In the genomic region with DNA sequence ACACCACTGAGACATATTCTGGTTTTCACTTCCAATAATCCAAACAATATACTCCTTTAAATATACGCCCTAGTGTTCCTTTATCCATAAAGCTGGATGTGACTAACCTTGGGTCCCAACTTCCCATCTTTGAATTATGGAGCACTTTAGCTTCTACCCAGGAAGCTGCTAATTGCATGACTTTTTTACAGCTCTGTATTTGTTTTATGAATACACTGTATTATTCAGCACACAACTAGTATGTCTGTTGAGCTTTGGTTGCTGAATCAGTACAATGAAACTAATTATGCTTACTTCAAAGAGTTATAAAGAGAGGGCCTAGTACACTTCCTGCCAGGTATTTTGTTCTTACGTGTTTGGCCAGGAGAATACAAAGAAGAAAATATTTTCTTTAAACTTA, we compare ENCODE assay signal across 12 cellular contexts.
DNase-seq lines count a peak whose midpoint lies in the region; ATAC-seq, FAIRE-seq and TF ChIP-seq lines count a peak whose summit lies in the region.
"Had no signal": no experiment of that assay in that cellular context is flagged by ENCODE, and none has a peak within 500 bp of the region (broad histone marks: within the 10 kb centered on the region; RNA-seq: fewer than 3 reads in every experiment).

No MANE protein-coding gene starts in this region.

- H3K27me3 ChIP-seq in IMR-90 (ENCODE audit: control insufficient read depth, insufficient read depth, low read length) (no peaks in the 10 kb centered on the region), K562 (ENCODE audit: control insufficient read depth in 2 of 2, insufficient read depth in 2 of 2, low read length in 2 of 2) (no peaks in the 10 kb centered on the region)

- H3K9me1 ChIP-seq in IMR-90 (ENCODE audit: insufficient read depth, low read length): no peaks in the 10 kb centered on the region
- no peaks in the 10 kb centered on the region for H3K9me1 ChIP-seq in K562 (ENCODE audit: control insufficient read depth, insufficient read depth, low read length)

- no peak overlapping the region for H3K9ac ChIP-seq in IMR-90 (ENCODE audit: low read depth, low read length)
- no peak overlapping the region for H3K9ac ChIP-seq in K562 (ENCODE audit: insufficient read depth in 1 of 2, low read depth in 2 of 2, low read length in 2 of 2)

- no peak overlapping the region for H4K91ac ChIP-seq in IMR-90 (ENCODE audit: insufficient read depth, low read depth, low read length)

- TF ChIP-seq POLR2A in IMR-90 (IDR thresholded peaks at IDR 0.05; ENCODE audit: low read depth, low read length) (no peak), K562 (conservative IDR thresholded peaks at IDR 0.05) (no peak)

- H2BK20ac ChIP-seq in IMR-90 (ENCODE audit: low read depth, low read length): no peak overlapping the region; the same call in 1 of the 2 replicates

- peaks cover 0 to 5% of the 10 kb centered on the region in 2 experiments; a peak in 1 of 4 replicates for H3K79me1 ChIP-seq in IMR-90 (ENCODE audit: low read depth in 1 of 2, low read length in 2 of 2)

- H3K18ac ChIP-seq in IMR-90 (ENCODE audit: low read depth, low read length): no peak overlapping the region

- no peaks in the 10 kb centered on the region for H3K4me1 Mint-ChIP-seq in mesothelial cell of epicardium
- H3K4me1 Mint-ChIP-seq: endodermal cell had no signal

- H3K27ac ChIP-seq in IMR-90 (ENCODE audit: insufficient read depth, low read length) (no peak overlapping the region), K562 (ENCODE audit: extremely low read depth, low read depth, low read length) (peak overlapping the region; percentile 48; the same call in 1 of the 3 replicates)

- H3K4me2 ChIP-seq in IMR-90 (ENCODE audit: low read depth, low read length): no peak overlapping the region
- no peak overlapping the region for H3K4me2 ChIP-seq in K562 (ENCODE audit: insufficient read depth, low read length)

- H2BK5ac ChIP-seq in IMR-90 (ENCODE audit: low read depth, low read length, poor library complexity, severe bottlenecking): peak overlapping the region; percentile 1

- H2BK15ac ChIP-seq in IMR-90 (ENCODE audit: low read depth, low read length): no peak overlapping the region

- no peak overlapping the region for H2AK5ac ChIP-seq in IMR-90 (ENCODE audit: low read depth, low read length)

- no peak for TF ChIP-seq EP300 in K562 (IDR thresholded peaks at IDR 0.05; ENCODE audit: low read length)

- no peaks in the 10 kb centered on the region for H3K79me2 ChIP-seq in K562 (ENCODE audit: control insufficient read depth, insufficient read depth, low read length)

- no peak overlapping the region for H3K56ac ChIP-seq in IMR-90 (ENCODE audit: extremely low read depth, insufficient read depth, low read length)

- TF ChIP-seq RAD21 in IMR-90 (IDR thresholded peaks at IDR 0.05; ENCODE audit: low read length) (no peak), K562 (CRISPR knock-in tag; conservative IDR thresholded peaks at IDR 0.05 in 1 of 2, IDR thresholded peaks at IDR 0.05 in 1 of 2) (no peak)

- no peaks in the 10 kb centered on the region for H3K27me3 Mint-ChIP-seq in mesothelial cell of epicardium (ENCODE audit: low read depth)
- H3K27me3 Mint-ChIP-seq: activated naive CD4-positive, alpha-beta T cell treated with anti-CD3 and anti-CD28 coated beads, Interleukin-2, amount 10 ng/mL, durations not matched to agents 7 days and 5 days; CD8-positive, alpha-beta memory T cell had no signal

- H3K9me3 Mint-ChIP-seq in mesothelial cell of epicardium: peaks cover 12% of the 10 kb centered on the region
- H3K9me3 Mint-ChIP-seq: activated naive CD4-positive, alpha-beta T cell treated with anti-CD3 and anti-CD28 coated beads, Interleukin-2, amount 10 ng/mL, durations not matched to agents 7 days and 5 days had no signal

- dilution Hi-C loops in IMR-90 (cut with HindIII; ENCODE audit: low sequenced_read_pairs, unreplicated experiment): no loop called here

- H3K23ac ChIP-seq in IMR-90 (ENCODE audit: low read depth, low read length): no peak overlapping the region

- H3K9me3 ChIP-seq in IMR-90 (ENCODE audit: control insufficient read depth, insufficient read depth, low read length) (no peaks in the 10 kb centered on the region), K562 (replicated peaks; ENCODE audit: control insufficient read depth, insufficient read depth, low read depth, low read length) (no peaks in the 10 kb centered on the region)

- CTCF ChIA-PET in IMR-90 (lab: Yijun Ruan, JAX) (interaction anchor here (0.8 to 1.2 kb wide), 2 partner anchors 8 to 21 kb away, joined by 3 read pairs; no protein-coding TSS in a partner anchor), K562 (lab: Yijun Ruan, JAX; ENCODE audit: low intra/inter-chr PET ratio) (no interaction called here)

- peak; percentile 11 for FAIRE-seq in K562 (lab: Jason Lieb, UNC)

- POLR2A ChIA-PET in IMR-90 (lab: Charles Lee; ENCODE audit: unreplicated experiment) (no interaction called here), K562 (lab: Yijun Ruan, JAX) (interaction anchor here (1.3 kb wide), 1 partner anchor 21 kb away, joined by 3 read pairs; no protein-coding TSS in a partner anchor)

- H2AFZ ChIP-seq in IMR-90 (replicated peaks; ENCODE audit: low read length, poor library complexity) (no peak overlapping the region), K562 (ENCODE audit: low read depth, low read length) (no peak overlapping the region)

- TF ChIP-seq CTCF in IMR-90 (conservative IDR thresholded peaks at IDR 0.05; ENCODE audit: low read depth, low read length): no peak
- no peak for TF ChIP-seq CTCF in K562 (IDR thresholded peaks at IDR 0.05 in 2 of 3, conservative IDR thresholded peaks at IDR 0.05 in 1 of 3; ENCODE audit: insufficient read depth in 2 of 3, low read depth in 1 of 3, low read length in 3 of 3)
- TF ChIP-seq CTCF in mesothelial cell of epicardium (IDR thresholded peaks at IDR 0.05; ENCODE audit: unreplicated experiment): no peak

- ATAC-seq in IMR-90 (ENCODE audit: low read depth) (no peak), K562 (peak; percentile 17; the same call in 2 of the 3 replicates), HG03139 (IDR thresholded peaks at IDR 0.05; ENCODE audit: unreplicated experiment) (no peak)

- H3K4me3 Mint-ChIP-seq in mesothelial cell of epicardium: no peak overlapping the region
- H3K4me3 Mint-ChIP-seq: activated naive CD4-positive, alpha-beta T cell treated with anti-CD3 and anti-CD28 coated beads, Interleukin-2, amount 10 ng/mL, durations not matched to agents 7 days and 5 days; CD8-positive, alpha-beta memory T cell; endodermal cell had no signal

- DNase-seq in CD1c-positive myeloid dendritic cell (ENCODE audit: extremely low spot score) (peak; percentile 5), IMR-90 (no peak), K562 (ENCODE audit: extremely low read depth in 1 of 4, low spot score in 3 of 4) (no peak), mesothelial cell of epicardium (ENCODE audit: low spot score in 2 of 2, unreplicated experiment in 2 of 2) (no peak), epidermal melanocyte (ENCODE audit: insufficient read length, low spot score) (no peak), NCI-H446 treated with DMSO at 0.1 percent for 48 hours (lab: John Stamatoyannopoulos, UW) (no peak), mesenteric fat pad (ENCODE audit: low spot score) (no peak)
- DNase-seq: activated naive CD4-positive, alpha-beta T cell treated with anti-CD3 and anti-CD28 coated beads, Interleukin-2, amount 10 ng/mL, durations not matched to agents 7 days and 5 days; CD8-positive, alpha-beta memory T cell; endodermal cell; NCI-H187 treated with DMSO at 0.1 percent for 48 hours had no signal

- no peak overlapping the region for H2AK9ac ChIP-seq in IMR-90 (replicated peaks; ENCODE audit: low read depth, low read length, poor library complexity)

- peak overlapping the region; percentile 74 for H3K27ac Mint-ChIP-seq in mesothelial cell of epicardium
- H3K27ac Mint-ChIP-seq: endodermal cell had no signal

- no peak overlapping the region for H2BK120ac ChIP-seq in IMR-90 (ENCODE audit: low read depth, low read length)

- H3K4me1 ChIP-seq in IMR-90 (ENCODE audit: control insufficient read depth, insufficient read depth, low read length) (no peaks in the 10 kb centered on the region), K562 (replicated peaks in 1 of 2; ENCODE audit: control insufficient read depth in 2 of 2, insufficient read depth in 2 of 2, low read length in 2 of 2) (peaks cover 0 to 7% of the 10 kb centered on the region in 2 experiments; a peak in 2 of 5 replicates)

- 80% methylated on average over 1 of the region's 2 CpGs; no CpG with 5 or more reads in 1 of the 2 experiments for WGBS in IMR-90 (ENCODE audit: extremely low coverage in 2 of 2, insufficient read length in 1 of 2), 2 experiments
- WGBS in K562 (ENCODE audit: insufficient coverage, low coverage, missing lambda C conversion rate): 83% methylated on average over 2 of the region's 2 CpGs

- H3K4me3 ChIP-seq in IMR-90 (ENCODE audit: insufficient read depth, low read depth, low read length) (no peak overlapping the region), K562 (no peak overlapping the region)

- BruUV-seq in IMR-90 (replicated peaks; lab: Mats Ljungman, UMichigan): no TSS peak
- no TSS peak for BruUV-seq in K562 (replicated peaks; lab: Mats Ljungman, UMichigan)

- peaks cover 24% of the 10 kb centered on the region for H3K36me3 Mint-ChIP-seq in mesothelial cell of epicardium
- H3K36me3 Mint-ChIP-seq: activated naive CD4-positive, alpha-beta T cell treated with anti-CD3 and anti-CD28 coated beads, Interleukin-2, amount 10 ng/mL, durations not matched to agents 7 days and 5 days had no signal

- intact Hi-C loops in IMR-90 (cut with micrococcal nuclease) (no loop called here), K562 (cut with micrococcal nuclease) (loop anchor here (5.0 kb wide), 1 partner anchor 114 kb away; no protein-coding TSS in a partner anchor)

- H3K36me3 ChIP-seq in IMR-90 (ENCODE audit: control insufficient read depth, insufficient read depth, low read length) (no peaks in the 10 kb centered on the region), K562 (ENCODE audit: control insufficient read depth, insufficient read depth, low read length) (no peaks in the 10 kb centered on the region)

- in situ Hi-C loops in IMR-90 (cut with MboI; ENCODE audit: low sequenced_read_pairs) (no loop called here), K562 (cut with MboI) (no loop called here)

- H3K4ac ChIP-seq in IMR-90 (ENCODE audit: low read depth, low read length): no peak overlapping the region

- H4K20me1 ChIP-seq in IMR-90 (ENCODE audit: insufficient read depth, low read length) (no peaks in the 10 kb centered on the region), K562 (replicated peaks; ENCODE audit: control insufficient read depth, insufficient read depth, low read length) (no peaks in the 10 kb centered on the region)

- H4K5ac ChIP-seq in IMR-90 (ENCODE audit: low read depth, low read length): no peak overlapping the region

- no peak overlapping the region for H4K8ac ChIP-seq in IMR-90 (ENCODE audit: low read depth in 2 of 2, low read length in 2 of 2)

- H3K14ac ChIP-seq in IMR-90 (replicated peaks; ENCODE audit: low read depth, low read length): no peak overlapping the region; the same call in 1 of the 2 replicates

TF ChIP-seq in IMR-90, 13 proteins besides CTCF, POLR2A, EP300 and RAD21 (continues in another document):
- TF ChIP-seq MXI1 (IDR thresholded peaks at IDR 0.05; ENCODE audit: borderline replicate concordance, low read depth, low read length) (no peak), RFX5 (IDR thresholded peaks at IDR 0.05; ENCODE audit: low read depth, low read length) (no peak)

TF ChIP-seq in K562, 482 proteins besides CTCF, POLR2A, EP300 and RAD21 (continues in another document):
- TF ChIP-seq U2AF2 (optimal IDR thresholded peaks at IDR 0.05; ENCODE audit: low read depth, low read length) (no peak), ZNF384 (IDR thresholded peaks at IDR 0.05; ENCODE audit: low read depth, low read length) (no peak)
